In genomic region chr6:1678966-1679690, GRCh38 we compare ENCODE assay signal across 14 cellular contexts.
DNase-seq lines count a peak whose midpoint lies in the region; ATAC-seq and TF ChIP-seq lines count a peak whose summit lies in the region.
"Had no signal": no experiment of that assay in that cellular context is flagged by ENCODE, and none has a peak within 500 bp of the region (broad histone marks: within the 10 kb centered on the region; RNA-seq: fewer than 3 reads in every experiment).

No MANE protein-coding gene starts in this region.

- no peak overlapping the region for H3K4me3 ChIP-seq in right cardiac atrium (ENCODE audit: low read length)
- H3K4me3 ChIP-seq in tibial artery = no peak overlapping the region
- H3K4me3 ChIP-seq: Peyer's patch, smooth muscle cell had no signal

- H3K27me3 ChIP-seq in right cardiac atrium (ENCODE audit: control insufficient read depth, insufficient read depth) = no peaks in the 10 kb centered on the region
- H3K27me3 ChIP-seq in tibial artery = no peaks in the 10 kb centered on the region
- H3K27me3 ChIP-seq: Peyer's patch had no signal

- peak; percentile 89 to 90 for ATAC-seq in right cardiac atrium
- no peak for ATAC-seq in HG03354 (IDR thresholded peaks at IDR 0.05; ENCODE audit: poor library complexity, severe bottlenecking, unreplicated experiment)
- ATAC-seq in GM19463 (IDR thresholded peaks at IDR 0.05; ENCODE audit: unreplicated experiment) = no peak

- WGBS in right cardiac atrium = 39% methylated on average over 14 of the region's 14 CpGs

- peaks cover 6% of the 10 kb centered on the region for H3K4me1 ChIP-seq in right cardiac atrium (ENCODE audit: control insufficient read depth, insufficient read depth, low read length)
- peaks cover 6 to 25% (median 13%) of the 10 kb centered on the region in 4 donors for H3K4me1 ChIP-seq in tibial artery
- H3K4me1 ChIP-seq: Peyer's patch had no signal

- DNase-seq in NCI-H510A treated with DMSO at 0.1 percent for 48 hours (lab: John Stamatoyannopoulos, UW) = peak; percentile 23
- no peak for DNase-seq in NCI-H510A (lab: John Stamatoyannopoulos, UW)
- DNase-seq in SHP77 treated with DMSO at 0.1 percent for 48 hours (lab: John Stamatoyannopoulos, UW) = peak; percentile 84
- peak in 1 of 3 donors; percentile 43 for DNase-seq in right cardiac atrium
- no peak for DNase-seq in tibial artery
- DNase-seq in DMS79 (lab: John Stamatoyannopoulos, UW) = no peak
- DNase-seq: activated CD4-positive, alpha-beta T cell treated with anti-CD3 and anti-CD28 coated beads, Interleukin-2, amount 50 U/mL, for 48 hours; CD8-positive, alpha-beta memory T cell; effector CD8-positive, alpha-beta T cell; HFFc6; Peyer's patch had no signal

- H3K36me3 ChIP-seq in tibial artery = no peaks in the 10 kb centered on the region
- H3K36me3 ChIP-seq: Peyer's patch had no signal

- H3K9me3 ChIP-seq in right cardiac atrium (ENCODE audit: control insufficient read depth, low read length) (no peaks in the 10 kb centered on the region), tibial artery (no peaks in the 10 kb centered on the region)
- H3K9me3 ChIP-seq: Peyer's patch had no signal

- intact Hi-C loops in right cardiac atrium (cut with DNase I) = no loop called here
- intact Hi-C loops in tibial artery (cut with DNase I; ENCODE audit: low total_unique reads) = no loop called here

- TF ChIP-seq CTCF in tibial artery (IDR thresholded peaks at IDR 0.05) = no peak

- H3K27ac ChIP-seq in right cardiac atrium (ENCODE audit: low read length) = no peak overlapping the region
- peak overlapping the region; percentile 27 to 37 for H3K27ac ChIP-seq in tibial artery
- H3K27ac ChIP-seq: Peyer's patch had no signal

Comparison
In these comparisons a context has a peak if more than half of its experiments do, and no peak if none do; other contexts are left out.
1. DNase-seq: peak in NCI-H510A treated with DMSO at 0.1 percent for 48 hours (single experiment) and SHP77 treated with DMSO at 0.1 percent for 48 hours (single experiment); none in NCI-H510A (single experiment), tibial artery (0 of 2) and DMS79 (single experiment).
2. ATAC-seq: peak in right cardiac atrium (2 of 2); none in HG03354 (single experiment) and GM19463 (single experiment).